ENCODE assay signal across 8 cellular contexts in the genomic region with DNA sequence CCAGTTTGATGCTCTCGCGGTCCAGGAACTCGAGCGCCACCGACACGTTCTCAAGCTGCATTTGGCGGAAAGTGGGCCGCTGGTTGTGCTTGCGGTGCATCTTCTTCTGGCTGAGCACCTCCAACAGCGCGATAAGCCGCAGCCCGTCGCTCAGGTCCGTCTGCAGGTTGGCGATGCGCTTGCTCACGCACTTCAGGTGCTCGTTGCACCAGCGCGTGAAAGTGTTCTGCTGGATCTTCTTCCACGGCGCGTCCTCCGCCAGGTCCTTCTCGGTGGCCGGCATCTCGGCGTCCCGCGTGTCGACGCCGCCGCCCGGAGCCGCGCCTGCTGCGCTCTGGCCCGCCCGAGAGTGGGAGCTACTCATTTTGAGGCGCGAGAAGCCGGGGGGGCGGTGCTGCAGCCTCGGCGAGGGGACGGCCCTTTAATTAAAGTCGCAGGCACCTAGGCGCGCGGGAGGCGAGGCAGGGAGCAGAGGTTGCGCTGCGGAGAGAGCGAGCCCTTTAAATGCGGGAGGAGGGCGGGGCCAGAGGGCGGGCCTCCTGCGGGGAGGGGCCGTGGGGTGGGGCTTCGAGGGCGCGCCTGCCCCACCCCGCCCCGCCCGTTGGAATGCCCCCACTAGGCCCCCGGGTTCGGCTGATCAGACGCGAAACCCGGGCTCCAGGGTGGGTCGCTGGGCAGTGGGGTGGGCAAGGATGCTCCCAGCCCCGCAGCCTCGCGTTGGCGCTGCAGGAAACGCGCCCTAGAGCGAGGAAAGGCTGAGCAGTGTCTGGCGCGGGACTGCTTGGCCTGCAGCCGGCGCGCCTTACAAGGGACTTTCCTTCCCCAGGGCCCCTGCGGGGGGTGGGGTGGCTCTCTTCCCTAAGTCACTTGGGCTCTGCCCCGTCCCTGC. TPM values are rescaled to one million over a fixed set of nuclear protein-coding genes. Genes with fewer than 3 reads are reported as not detected.
A peak's percentile ranks its signal among the peaks of the same experiment; 100 is the strongest.
DNase-seq lines count a peak whose midpoint lies in the region; ATAC-seq and TF ChIP-seq lines count a peak whose summit lies in the region.

No MANE protein-coding gene starts in this region.

- intact Hi-C loops in activated CD8-positive, alpha-beta T cell treated with anti-CD3 and anti-CD28 coated beads for 36 hours (cut with micrococcal nuclease): no loop called here

- H3K27ac ChIP-seq in BLaER1 (peak overlapping the region; percentile 80), ectodermal cell (ENCODE audit: insufficient read depth, low read depth, low read length, poor library complexity, severe bottlenecking) (peak overlapping the region; percentile 80)

- no peaks in the 10 kb centered on the region for H3K9me3 Mint-ChIP-seq in activated CD8-positive, alpha-beta T cell treated with anti-CD3 and anti-CD28 coated beads for 36 hours
- H3K9me3 Mint-ChIP-seq in memory B cell: no peaks in the 10 kb centered on the region

- peak overlapping the region; percentile 96 for H3K4me3 Mint-ChIP-seq in activated CD8-positive, alpha-beta T cell treated with anti-CD3 and anti-CD28 coated beads for 36 hours
- peak overlapping the region; percentile 93 for H3K4me3 Mint-ChIP-seq in memory B cell

- no peak for TF ChIP-seq CTCF in activated CD8-positive, alpha-beta T cell treated with anti-CD3 and anti-CD28 coated beads for 36 hours (IDR thresholded peaks at IDR 0.05)

- H3K4me1 ChIP-seq in BLaER1 (peaks cover 41% of the 10 kb centered on the region), ectodermal cell (ENCODE audit: control insufficient read depth, insufficient read depth, low read length) (no peaks in the 10 kb centered on the region)

- H3K36me3 Mint-ChIP-seq in activated CD8-positive, alpha-beta T cell treated with anti-CD3 and anti-CD28 coated beads for 36 hours (ENCODE audit: low read depth): peaks cover 31% of the 10 kb centered on the region
- peaks cover 4% of the 10 kb centered on the region for H3K36me3 Mint-ChIP-seq in memory B cell

- peaks cover 20% of the 10 kb centered on the region for H3K36me3 ChIP-seq in BLaER1
- peaks cover 15% of the 10 kb centered on the region for H3K36me3 ChIP-seq in ectodermal cell (ENCODE audit: control insufficient read depth, insufficient read depth, low read length)

- DNase-seq in NCI-H82 (lab: John Stamatoyannopoulos, UW): peak; percentile 97
- DNase-seq in activated CD8-positive, alpha-beta T cell treated with anti-CD3 and anti-CD28 coated beads for 36 hours: peak; percentile 95
- peak; percentile 70 to 85 for DNase-seq in memory B cell (ENCODE audit: low spot score in 2 of 2)
- DNase-seq in stimulated activated CD4-positive, alpha-beta T cell treated with anti-CD3 and anti-CD28 coated beads, TNF-alpha, amount 100 ng/mL, for 48 hours (ENCODE audit: low read depth in 3 of 3): peak; percentile 79 to 88 (median 87)

- peak overlapping the region; percentile 83 for H3K4me2 ChIP-seq in BLaER1

- peak; percentile 52 for ATAC-seq in GM19372 (IDR thresholded peaks at IDR 0.05; ENCODE audit: low read depth, unreplicated experiment)
- ATAC-seq in HG03558 (IDR thresholded peaks at IDR 0.05; ENCODE audit: extremely low read depth, unreplicated experiment): peak; percentile 25
- ATAC-seq in activated CD8-positive, alpha-beta T cell treated with anti-CD3 and anti-CD28 coated beads for 36 hours: peak; percentile 55
- peak; percentile 65 for ATAC-seq in memory B cell (ENCODE audit: low read depth)

- POLR2A ChIA-PET in activated CD8-positive, alpha-beta T cell treated with anti-CD3 and anti-CD28 coated beads for 36 hours (lab: Charles Lee): interaction anchor here (0.5 to 1.3 kb wide), 4 partner anchors 8 to 45 kb away, joined by 3 to 6 read pairs (median 3); a partner anchor contains a TSS

- H3K27me3 ChIP-seq in BLaER1 (peaks cover 38% of the 10 kb centered on the region), ectodermal cell (ENCODE audit: control insufficient read depth, insufficient read depth, low read length, poor library complexity, severe bottlenecking) (peaks cover 29% of the 10 kb centered on the region)

- H4K20me1 ChIP-seq in BLaER1: peaks cover 36% of the 10 kb centered on the region

- peak overlapping the region; percentile 78 for H3K4me3 ChIP-seq in BLaER1
- H3K4me3 ChIP-seq in ectodermal cell (ENCODE audit: insufficient read depth, low read depth, low read length): peak overlapping the region; percentile 81

- H3K4me1 Mint-ChIP-seq in activated CD8-positive, alpha-beta T cell treated with anti-CD3 and anti-CD28 coated beads for 36 hours (ENCODE audit: low read depth): peaks cover 25% of the 10 kb centered on the region
- peaks cover 10% of the 10 kb centered on the region for H3K4me1 Mint-ChIP-seq in memory B cell

- 0% methylated on average over 87 of the region's 87 CpGs for WGBS in ectodermal cell, 2 experiments

- H3K27ac Mint-ChIP-seq in activated CD8-positive, alpha-beta T cell treated with anti-CD3 and anti-CD28 coated beads for 36 hours: peak overlapping the region; percentile 80
- peak overlapping the region; percentile 87 for H3K27ac Mint-ChIP-seq in memory B cell

- H3K27me3 Mint-ChIP-seq in activated CD8-positive, alpha-beta T cell treated with anti-CD3 and anti-CD28 coated beads for 36 hours: no peaks in the 10 kb centered on the region
- H3K27me3 Mint-ChIP-seq in memory B cell: no peaks in the 10 kb centered on the region

- H3K9me3 ChIP-seq in BLaER1: peaks cover 71% of the 10 kb centered on the region
- no peaks in the 10 kb centered on the region for H3K9me3 ChIP-seq in ectodermal cell (ENCODE audit: control insufficient read depth, low read length)

- CTCF ChIA-PET in activated CD8-positive, alpha-beta T cell treated with anti-CD3 and anti-CD28 coated beads for 36 hours (lab: Charles Lee): no interaction called here

- H3K9ac ChIP-seq in BLaER1: peak overlapping the region; percentile 84

RNA-seq across cellular contexts. Expression of a gene that starts 3.3 kb away (rescaled TPM):
- 1,000 to 10,000 TPM; 1,057 to 1,091 TPM for total RNA-seq in activated CD8-positive, alpha-beta T cell treated with anti-CD3 and anti-CD28 coated beads for 36 hours
- polyA plus RNA-seq in ectodermal cell (2013, experiment 1 of 4): 614 TPM
- polyA plus RNA-seq in ectodermal cell (2013, experiment 2 of 4): 687 TPM
- 500 TPM for polyA plus RNA-seq in ectodermal cell (2013, experiment 3 of 4)
- 579 TPM for polyA plus RNA-seq in ectodermal cell (2013, experiment 4 of 4)

RNA-seq across cellular contexts. Expression of a gene that starts 8.0 kb away (rescaled TPM):
- total RNA-seq in activated CD8-positive, alpha-beta T cell treated with anti-CD3 and anti-CD28 coated beads for 36 hours: 10 to 100 TPM; 92.4 to 96.6 TPM
- 70.7 TPM for polyA plus RNA-seq in ectodermal cell (2013, experiment 1 of 4)
- polyA plus RNA-seq in ectodermal cell (2013, experiment 2 of 4): 74.1 TPM
- polyA plus RNA-seq in ectodermal cell (2013, experiment 3 of 4): 64.8 TPM
- polyA plus RNA-seq in ectodermal cell (2013, experiment 4 of 4): 69.4 TPM

RNA-seq across cellular contexts. Expression of a gene that starts 27.1 kb away (rescaled TPM):
- 1,000 to 10,000 TPM; 3,574 to 3,675 TPM for total RNA-seq in activated CD8-positive, alpha-beta T cell treated with anti-CD3 and anti-CD28 coated beads for 36 hours
- 2,698 TPM for polyA plus RNA-seq in ectodermal cell (2013, experiment 1 of 4)
- 2,845 TPM for polyA plus RNA-seq in ectodermal cell (2013, experiment 2 of 4)
- 2,945 TPM for polyA plus RNA-seq in ectodermal cell (2013, experiment 3 of 4)
- polyA plus RNA-seq in ectodermal cell (2013, experiment 4 of 4): 3,150 TPM

RNA-seq across cellular contexts. Expression of a gene that starts 37.9 kb away (rescaled TPM):
- total RNA-seq in activated CD8-positive, alpha-beta T cell treated with anti-CD3 and anti-CD28 coated beads for 36 hours: 10 to 100 TPM in 1 of 2 experiments, 1 to 10 TPM in 1; 9.4 to 10.3 TPM
- polyA plus RNA-seq in ectodermal cell (2013, experiment 1 of 4): 17.5 TPM
- polyA plus RNA-seq in ectodermal cell (2013, experiment 2 of 4): 16.1 TPM
- polyA plus RNA-seq in ectodermal cell (2013, experiment 3 of 4): 14.3 TPM
- 15.1 TPM for polyA plus RNA-seq in ectodermal cell (2013, experiment 4 of 4)

RNA-seq across cellular contexts. Expression of a gene that starts 40.2 kb away (rescaled TPM):
- total RNA-seq in activated CD8-positive, alpha-beta T cell treated with anti-CD3 and anti-CD28 coated beads for 36 hours: 10 to 100 TPM; 49.8 to 53.4 TPM
- 42.7 TPM for polyA plus RNA-seq in ectodermal cell (2013, experiment 1 of 4)
- 38.3 TPM for polyA plus RNA-seq in ectodermal cell (2013, experiment 2 of 4)
- polyA plus RNA-seq in ectodermal cell (2013, experiment 3 of 4): 40.2 TPM
- 47.3 TPM for polyA plus RNA-seq in ectodermal cell (2013, experiment 4 of 4)

Comparison
In these comparisons a context has a peak if more than half of its experiments do, and no peak if none do; other contexts are left out.
1. Peak in every context shown above with its lines: DNase-seq, ATAC-seq, H3K4me3 ChIP-seq and H3K27ac ChIP-seq.